ENCODE assay signal across 12 cellular contexts in the genomic region with DNA sequence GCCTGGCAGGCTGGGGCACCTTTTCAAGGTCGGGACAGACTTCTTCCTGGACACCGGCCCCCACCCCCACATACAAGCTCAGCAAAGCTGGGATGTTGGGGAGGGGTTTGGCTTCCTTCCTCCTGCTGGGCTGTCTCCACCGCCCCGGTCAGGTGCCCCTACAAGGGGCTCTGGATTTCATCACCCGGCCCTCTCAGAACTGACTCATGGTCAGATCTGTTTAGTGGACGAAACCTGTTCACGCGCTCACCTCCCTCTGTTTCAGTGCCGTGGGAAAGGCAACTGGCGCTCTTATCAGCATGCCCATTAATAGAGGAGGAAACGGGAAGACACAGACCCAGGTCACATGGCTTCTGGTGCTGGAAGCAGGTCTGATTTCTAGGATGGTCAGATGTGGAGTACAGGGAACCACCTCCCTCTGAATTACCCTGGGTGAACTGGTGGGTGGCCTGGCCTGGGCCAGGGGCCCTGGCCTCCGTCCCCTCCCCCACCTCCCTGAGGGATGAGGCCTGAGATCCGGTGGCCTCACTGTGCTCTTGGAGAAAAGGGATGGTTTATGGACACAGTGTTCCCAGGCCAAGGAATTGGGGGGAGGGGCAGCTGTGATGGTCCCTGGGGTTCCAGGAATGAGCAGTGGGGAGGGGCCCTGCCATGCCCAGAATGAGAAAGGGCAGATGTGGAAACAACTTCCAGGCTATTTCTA.
DNase-seq lines count a peak whose midpoint lies in the region; ATAC-seq and TF ChIP-seq lines count a peak whose summit lies in the region.
"Had no signal": no experiment of that assay in that cellular context is flagged by ENCODE, and none has a peak within 500 bp of the region (broad histone marks: within the 10 kb centered on the region; RNA-seq: fewer than 3 reads in every experiment).

No MANE protein-coding gene starts in this region.

- intact Hi-C loops in CD14-positive monocyte (cut with micrococcal nuclease) = no loop called here

- TF ChIP-seq CTCF in CD14-positive monocyte (IDR thresholded peaks at IDR 0.05) = no peak
- no peak for TF ChIP-seq CTCF in chondrocyte (IDR thresholded peaks at IDR 0.05)
- TF ChIP-seq CTCF in progenitor cell of endocrine pancreas (IDR thresholded peaks at IDR 0.05; ENCODE audit: unreplicated experiment) = no peak

- DNase-seq in CD14-positive monocyte (ENCODE audit: low spot score) (peak; percentile 66), chondrocyte (ENCODE audit: low spot score) (no peak), progenitor cell of endocrine pancreas (ENCODE audit: low spot score, unreplicated experiment) (no peak), NCI-H187 treated with DMSO at 0.1 percent for 48 hours (lab: John Stamatoyannopoulos, UW) (no peak), GM19238 (ENCODE audit: insufficient read length, low spot score) (no peak)
- DNase-seq: Karpas-422; naive thymus-derived CD8-positive, alpha-beta T cell; stimulated activated CD8-positive, alpha-beta memory T cell treated with anti-CD3 and anti-CD28 coated beads, Interleukin-4, amount 100 ng/mL, for 48 hours had no signal

- H3K4me1 Mint-ChIP-seq in CD14-positive monocyte (peaks cover 15% of the 10 kb centered on the region), chondrocyte (ENCODE audit: low read depth) (peaks cover 58% of the 10 kb centered on the region), progenitor cell of endocrine pancreas (ENCODE audit: low read depth) (peaks cover 16% of the 10 kb centered on the region)

- peaks cover 30% of the 10 kb centered on the region for H3K4me1 ChIP-seq in iPS-20b (ENCODE audit: insufficient read depth, low read length)

- H3K36me3 ChIP-seq in iPS-20b (ENCODE audit: insufficient read depth, low read depth, low read length) = peaks cover 18% of the 10 kb centered on the region

- H3K9ac ChIP-seq in iPS-20b (ENCODE audit: low read depth, low read length) = peak overlapping the region; percentile 53; the same call in 1 of the 2 replicates

- no peak overlapping the region for H3K4me3 ChIP-seq in iPS-20b (ENCODE audit: low read length)
- H3K4me3 ChIP-seq: coronary artery had no signal

- peaks cover 0 to 2% (median 0%) of the 10 kb centered on the region in 3 donors for H3K27me3 Mint-ChIP-seq in CD14-positive monocyte (ENCODE audit: low read depth in 3 of 3)
- no peaks in the 10 kb centered on the region for H3K27me3 Mint-ChIP-seq in chondrocyte (ENCODE audit: low read depth)
- H3K27me3 Mint-ChIP-seq in progenitor cell of endocrine pancreas = no peaks in the 10 kb centered on the region
- H3K27me3 Mint-ChIP-seq: naive thymus-derived CD8-positive, alpha-beta T cell had no signal

- H3K4me3 Mint-ChIP-seq in CD14-positive monocyte (no peak overlapping the region), chondrocyte (ENCODE audit: unreplicated experiment) (peak overlapping the region; percentile 29), progenitor cell of endocrine pancreas (ENCODE audit: low read depth) (no peak overlapping the region)
- H3K4me3 Mint-ChIP-seq: naive thymus-derived CD8-positive, alpha-beta T cell had no signal

- H3K27me3 ChIP-seq in iPS-20b (ENCODE audit: insufficient read depth, low read length) = no peaks in the 10 kb centered on the region

- H3K9me3 Mint-ChIP-seq in CD14-positive monocyte (no peaks in the 10 kb centered on the region), chondrocyte (ENCODE audit: low read depth) (no peaks in the 10 kb centered on the region), progenitor cell of endocrine pancreas (ENCODE audit: low read depth) (no peaks in the 10 kb centered on the region)
- H3K9me3 Mint-ChIP-seq: naive thymus-derived CD8-positive, alpha-beta T cell had no signal

- ATAC-seq in HG02678 (IDR thresholded peaks at IDR 0.05; ENCODE audit: unreplicated experiment) (no peak), HG03175 (IDR thresholded peaks at IDR 0.05; ENCODE audit: unreplicated experiment) (no peak)
- ATAC-seq: naive thymus-derived CD8-positive, alpha-beta T cell had no signal

- peak overlapping the region; percentile 32 for H3K27ac ChIP-seq in iPS-20b (ENCODE audit: low read length)

- H3K36me3 Mint-ChIP-seq in CD14-positive monocyte (peaks cover 73 to 85% of the 10 kb centered on the region in 2 donors), chondrocyte (ENCODE audit: low read depth) (peaks cover 11% of the 10 kb centered on the region), progenitor cell of endocrine pancreas (ENCODE audit: insufficient read depth) (peaks cover 3% of the 10 kb centered on the region)

- H3K27ac Mint-ChIP-seq in CD14-positive monocyte (peak overlapping the region in 4 of 7 donors; percentile 7 to 88 (median 56)), chondrocyte (ENCODE audit: unreplicated experiment) (peak overlapping the region; percentile 96), progenitor cell of endocrine pancreas (peak overlapping the region; percentile 72)

- no peaks in the 10 kb centered on the region for H3K9me3 ChIP-seq in iPS-20b (ENCODE audit: insufficient read depth, low read depth, low read length)
